11 cellular contexts compared by ENCODE assay signal in genomic region chr6:379367-380181, GRCh38. TPM values are rescaled to one million over a fixed set of nuclear protein-coding genes. Genes with fewer than 3 reads are reported as not detected.
DNase-seq lines count a peak whose midpoint lies in the region; ATAC-seq, FAIRE-seq and TF ChIP-seq lines count a peak whose summit lies in the region.
"Had no signal": no experiment of that assay in that cellular context is flagged by ENCODE, and none has a peak within 500 bp of the region (broad histone marks: within the 10 kb centered on the region; RNA-seq: fewer than 3 reads in every experiment).

No MANE protein-coding gene starts in this region.

- DNase-seq in RWPE2 (ENCODE audit: low spot score) (peak; percentile 73), sciatic nerve (ENCODE audit: low spot score) (peak; percentile 62), NCI-H2081 (lab: John Stamatoyannopoulos, UW) (no peak), NOMO-1 treated with dmso at 0.1 percent for 144 hours (lab: John Stamatoyannopoulos, UW; ENCODE audit: unreplicated experiment) (no peak), HTR-8/SVneo (ENCODE audit: insufficient read length, low spot score) (no peak)
- DNase-seq: activated CD4-positive, alpha-beta T cell treated with anti-CD3 and anti-CD28 coated beads, Interleukin-2, amount 50 U/mL, for 4 hours; NCI-H82; stimulated activated CD4-positive, alpha-beta T cell treated with anti-CD3 and anti-CD28 coated beads, Interleukin-4, amount 100 ng/mL, for 24 hours; substantia nigra had no signal

- H3K27ac ChIP-seq in RWPE2 (ENCODE audit: poor library complexity, severe bottlenecking), result no peak overlapping the region

- intact Hi-C loops in sciatic nerve (cut with DNase I), result no loop called here

- TF ChIP-seq CTCF in RWPE2 (IDR thresholded peaks at IDR 0.05; ENCODE audit: poor library complexity, severe bottlenecking), result no peak

- ATAC-seq in GM19372 (IDR thresholded peaks at IDR 0.05; ENCODE audit: low read depth, unreplicated experiment) (peak; percentile 65), HG02852 (IDR thresholded peaks at IDR 0.05; ENCODE audit: unreplicated experiment) (peak; percentile 51), RWPE2 (ENCODE audit: low read depth) (peak; percentile 8; the same call in 1 of the 3 replicates), sciatic nerve (peak; percentile 23)

- peaks cover 5% of the 10 kb centered on the region for H3K9me3 ChIP-seq in RWPE2 (ENCODE audit: severe bottlenecking)

- H3K4me3 ChIP-seq in RWPE2 (ENCODE audit: severe bottlenecking), result no peak overlapping the region

- H3K4me1 ChIP-seq in RWPE2 (ENCODE audit: insufficient read depth, poor library complexity, severe bottlenecking), result no peaks in the 10 kb centered on the region

- no peaks in the 10 kb centered on the region for H3K36me3 ChIP-seq in RWPE2 (ENCODE audit: low read depth)

- H3K27me3 ChIP-seq in RWPE2 (ENCODE audit: insufficient read depth, poor library complexity, severe bottlenecking), result peaks cover 6% of the 10 kb centered on the region

- FAIRE-seq in HTR-8/SVneo (lab: Jason Lieb, UNC), result no peak

RNA-seq across cellular contexts. Expression of gene IRF4, which starts 12.0 kb away (rescaled TPM):
- total RNA-seq in sciatic nerve, result 4.7 TPM

Comparison
In these comparisons a context has a peak if more than half of its experiments do, and no peak if none do; other contexts are left out.
1. ATAC-seq: peak in every context shown above with its lines; median percentile 65 in GM19372; 51 in HG02852; 23 in sciatic nerve; 8 in RWPE2.
2. DNase-seq: peak in RWPE2 (single experiment) and sciatic nerve (single experiment); none in NCI-H2081 (0 of 2), NOMO-1 treated with dmso at 0.1 percent for 144 hours (single experiment) and HTR-8/SVneo (single experiment).